ENCODE assay signal across 19 cellular contexts in genomic region chr6:53828215-53828614, GRCh38. TPM values are rescaled to one million over a fixed set of nuclear protein-coding genes. Genes with fewer than 3 reads are reported as not detected.
A peak's percentile ranks its signal among the peaks of the same experiment; 100 is the strongest.
DNase-seq lines count a peak whose midpoint lies in the region; ATAC-seq and TF ChIP-seq lines count a peak whose summit lies in the region.
"Had no signal": no experiment of that assay in that cellular context is flagged by ENCODE, and none has a peak within 500 bp of the region (broad histone marks: within the 10 kb centered on the region; RNA-seq: fewer than 3 reads in every experiment).

No MANE protein-coding gene starts in this region.

- H3K27me3 Mint-ChIP-seq in progenitor cell of endocrine pancreas: no peaks in the 10 kb centered on the region
- H3K27me3 Mint-ChIP-seq: activated naive CD8-positive, alpha-beta T cell treated with anti-CD3 and anti-CD28 coated beads, Interleukin-2, amount 10 ng/mL, durations not matched to agents 7 days and 5 days; naive thymus-derived CD4-positive, alpha-beta T cell had no signal

- no peak overlapping the region for H3K4me2 ChIP-seq in hepatocyte
- H3K4me2 ChIP-seq: BLaER1 treated with 17β-estradiol and CSF1 and Interleukin-3, amounts not matched to agents 10 nM and 100 nM had no signal

- in situ Hi-C loops in Panc1 (cut with HindIII; ENCODE audit: low pct_unique_long_range_greater_than_20kb, low sequenced_read_pairs): no loop called here
- in situ Hi-C loops in transverse colon (cut with MboI; ENCODE audit: low pct_ligation_motif_present in 1 of 4, low pct_unique_long_range_greater_than_20kb in 1 of 4, low sequenced_read_pairs in 3 of 4): no loop called here

- TF ChIP-seq EP300 in transverse colon (IDR thresholded peaks at IDR 0.05; ENCODE audit: low read depth): no peak

- H3K4me3 ChIP-seq in Panc1 (ENCODE audit: low read depth in 2 of 2, low read length in 2 of 2) (no peak overlapping the region), hepatocyte (no peak overlapping the region), transverse colon (no peak overlapping the region)
- H3K4me3 ChIP-seq: BLaER1 treated with 17β-estradiol and CSF1 and Interleukin-3, amounts not matched to agents 10 nM and 100 nM; SJSA1 had no signal

- peaks cover 4% of the 10 kb centered on the region for H4K20me1 ChIP-seq in hepatocyte (ENCODE audit: insufficient read depth, poor library complexity, severe bottlenecking)

- no TSS peak for BruUV-seq in Panc1 (replicated peaks; lab: Mats Ljungman, UMichigan)

- CTCF ChIA-PET in Panc1 (lab: Charles Lee): no interaction called here

- DNase-seq in left ventricle myocardium superior (no peak), Right ventricle myocardium superior (no peak), Panc1 (ENCODE audit: low read depth, low spot score) (no peak), hepatocyte (ENCODE audit: low spot score) (no peak), transverse colon (no peak), progenitor cell of endocrine pancreas (ENCODE audit: low spot score, unreplicated experiment) (no peak)
- DNase-seq: ACHN; activated CD4-positive, alpha-beta T cell treated with anti-CD3 and anti-CD28 coated beads for 48 hours; activated naive CD8-positive, alpha-beta T cell treated with anti-CD3 and anti-CD28 coated beads, Interleukin-2, amount 10 ng/mL, durations not matched to agents 7 days and 5 days; KG1; naive thymus-derived CD4-positive, alpha-beta T cell; NCI-H146; NCI-H69; stimulated activated CD8-positive, alpha-beta memory T cell treated with anti-CD3 and anti-CD28 coated beads, Interleukin-4, amount 100 ng/mL, for 48 hours; T-helper 1 cell had no signal

- H3K36me3 ChIP-seq in Panc1 (ENCODE audit: control insufficient read depth, insufficient read depth, low read length): no peaks in the 10 kb centered on the region
- H3K36me3 ChIP-seq in hepatocyte (replicated peaks; ENCODE audit: insufficient read depth, low read depth): no peaks in the 10 kb centered on the region
- H3K36me3 ChIP-seq in transverse colon: no peaks in the 10 kb centered on the region
- H3K36me3 ChIP-seq: BLaER1 treated with 17β-estradiol and CSF1 and Interleukin-3, amounts not matched to agents 10 nM and 100 nM; SJSA1 had no signal

- ATAC-seq in left ventricle myocardium superior (peak; percentile 43), Right ventricle myocardium superior (ENCODE audit: poor library complexity) (no peak), Panc1 (peak; percentile 54), GM21367 (IDR thresholded peaks at IDR 0.05; ENCODE audit: unreplicated experiment) (no peak), HG03565 (IDR thresholded peaks at IDR 0.05; ENCODE audit: unreplicated experiment) (no peak)
- ATAC-seq: naive thymus-derived CD4-positive, alpha-beta T cell had no signal

- H3K4me1 Mint-ChIP-seq in progenitor cell of endocrine pancreas (ENCODE audit: low read depth): peaks cover 26% of the 10 kb centered on the region

- intact Hi-C loops in left ventricle myocardium superior (cut with micrococcal nuclease): no loop called here
- intact Hi-C loops in Right ventricle myocardium superior (cut with DNase I): no loop called here
- intact Hi-C loops in Panc1 (cut with micrococcal nuclease; ENCODE audit: unreplicated experiment): no loop called here
- intact Hi-C loops in transverse colon (cut with DNase I; ENCODE audit: low total_unique reads): loop anchor here (10.0 kb wide), 1 partner anchor 1463 kb away; the partner anchor contains the start of gene PAQR8

- H3K27ac ChIP-seq in Panc1 (ENCODE audit: low read length) (no peak overlapping the region), hepatocyte (peak overlapping the region; percentile 83), transverse colon (peak overlapping the region; percentile 71 to 79 (median 76))
- H3K27ac ChIP-seq: BLaER1 treated with 17β-estradiol and CSF1 and Interleukin-3, amounts not matched to agents 10 nM and 100 nM; SJSA1 had no signal

- no peak for TF ChIP-seq POLR2A in transverse colon (IDR thresholded peaks at IDR 0.05)

- WGBS in hepatocyte (ENCODE audit: low lambda C conversion rate, missing lambda C conversion rate): 90% methylated on average over 2 of the region's 2 CpGs
- 40 to 55% methylated on average over 1 to 2 of the region's 2 CpGs for WGBS in transverse colon (ENCODE audit: low coverage in 1 of 2), 2 donors

- H3K27me3 ChIP-seq in Panc1 (ENCODE audit: control insufficient read depth, insufficient read depth, low read length): no peaks in the 10 kb centered on the region
- no peaks in the 10 kb centered on the region for H3K27me3 ChIP-seq in hepatocyte
- no peaks in the 10 kb centered on the region for H3K27me3 ChIP-seq in transverse colon
- H3K27me3 ChIP-seq: BLaER1 treated with 17β-estradiol and CSF1 and Interleukin-3, amounts not matched to agents 10 nM and 100 nM; SJSA1 had no signal

- peaks cover 4% of the 10 kb centered on the region for H3K9me3 Mint-ChIP-seq in progenitor cell of endocrine pancreas (ENCODE audit: low read depth)
- H3K9me3 Mint-ChIP-seq: activated naive CD8-positive, alpha-beta T cell treated with anti-CD3 and anti-CD28 coated beads, Interleukin-2, amount 10 ng/mL, durations not matched to agents 7 days and 5 days had no signal

- peaks cover 96% of the 10 kb centered on the region for H3K79me2 ChIP-seq in hepatocyte

- POLR2A ChIA-PET in Panc1 (lab: Charles Lee): interaction anchor here (0.6 kb wide), 1 partner anchor 10 kb away, joined by 5 read pairs; no protein-coding TSS in a partner anchor

- H3K36me3 Mint-ChIP-seq in progenitor cell of endocrine pancreas (ENCODE audit: insufficient read depth): peaks cover 1% of the 10 kb centered on the region
- H3K36me3 Mint-ChIP-seq: activated naive CD8-positive, alpha-beta T cell treated with anti-CD3 and anti-CD28 coated beads, Interleukin-2, amount 10 ng/mL, durations not matched to agents 7 days and 5 days; naive thymus-derived CD4-positive, alpha-beta T cell had no signal

- TF ChIP-seq CTCF in Panc1 (IDR thresholded peaks at IDR 0.05) (no peak), hepatocyte (IDR thresholded peaks at IDR 0.05; ENCODE audit: poor library complexity) (no peak), transverse colon (IDR thresholded peaks at IDR 0.05) (no peak), progenitor cell of endocrine pancreas (IDR thresholded peaks at IDR 0.05; ENCODE audit: unreplicated experiment) (no peak)

- no peaks in the 10 kb centered on the region for H3K9me3 ChIP-seq in Panc1 (ENCODE audit: control insufficient read depth, insufficient read depth, low read depth, low read length)
- H3K9me3 ChIP-seq in hepatocyte (ENCODE audit: low read depth): no peaks in the 10 kb centered on the region
- H3K9me3 ChIP-seq in transverse colon: no peaks in the 10 kb centered on the region
- H3K9me3 ChIP-seq: SJSA1 had no signal

- no peak overlapping the region for H3K4me3 Mint-ChIP-seq in progenitor cell of endocrine pancreas (ENCODE audit: low read depth)
- H3K4me3 Mint-ChIP-seq: activated naive CD8-positive, alpha-beta T cell treated with anti-CD3 and anti-CD28 coated beads, Interleukin-2, amount 10 ng/mL, durations not matched to agents 7 days and 5 days; naive thymus-derived CD4-positive, alpha-beta T cell had no signal

- H3K27ac Mint-ChIP-seq in progenitor cell of endocrine pancreas: no peak overlapping the region
- H3K27ac Mint-ChIP-seq: activated naive CD8-positive, alpha-beta T cell treated with anti-CD3 and anti-CD28 coated beads, Interleukin-2, amount 10 ng/mL, durations not matched to agents 7 days and 5 days; naive thymus-derived CD4-positive, alpha-beta T cell had no signal

- H3K4me1 ChIP-seq in Panc1 (ENCODE audit: control insufficient read depth, insufficient read depth, low read length) (peaks cover 6% of the 10 kb centered on the region; the same call in 1 of the 2 replicates), hepatocyte (ENCODE audit: insufficient read depth) (peaks cover 61% of the 10 kb centered on the region), transverse colon (peaks cover 49 to 85% (median 64%) of the 10 kb centered on the region in 4 donors)
- H3K4me1 ChIP-seq: BLaER1 treated with 17β-estradiol and CSF1 and Interleukin-3, amounts not matched to agents 10 nM and 100 nM had no signal

- no peak overlapping the region for H2AFZ ChIP-seq in hepatocyte

- H3K9me2 ChIP-seq in hepatocyte (replicated peaks; ENCODE audit: insufficient read depth): no peaks in the 10 kb centered on the region

RNA-seq across cellular contexts. Expression of gene LRRC1, which starts 33.4 kb away (rescaled TPM):
- total RNA-seq in left ventricle myocardium superior (2.0 TPM), Right ventricle myocardium superior (1.8 TPM), Panc1 (2021; ENCODE audit: unreplicated experiment) (13.8 TPM), hepatocyte (45.7 and 54.3 TPM in 2 replicates), transverse colon (100 to 1,000 TPM in 1 of 4 donors, 10 to 100 TPM in 3; 71.0 to 151 (median 91.6) TPM), progenitor cell of endocrine pancreas (36.2 and 39.2 TPM in 2 replicates)
- polyA plus RNA-seq in Panc1 (2012; ENCODE audit: insufficient read length): 8.0 TPM
- 61.4 and 70.6 TPM in 2 replicates for polyA plus RNA-seq in hepatocyte

Comparison
In these comparisons a context has a peak if more than half of its experiments do, and no peak if none do; other contexts are left out.
1. ATAC-seq: peak in left ventricle myocardium superior (single experiment) and Panc1 (single experiment); none in Right ventricle myocardium superior (single experiment), GM21367 (single experiment) and HG03565 (single experiment).